In genomic region chr1:66436378-66437135, GRCh38 we compare ENCODE assay signal across 8 cellular contexts.
DNase-seq lines count a peak whose midpoint lies in the region; ATAC-seq and TF ChIP-seq lines count a peak whose summit lies in the region.

No MANE protein-coding gene starts in this region.

- no peak for TF ChIP-seq POLR2A in body of pancreas (IDR thresholded peaks at IDR 0.05)

- H3K36me3 ChIP-seq in aorta (ENCODE audit: control insufficient read depth in 1 of 2, insufficient read depth in 2 of 2, low read length in 1 of 2) (no peaks in the 10 kb centered on the region), body of pancreas (replicated peaks in 1 of 2; ENCODE audit: insufficient read depth in 1 of 2, low read depth in 2 of 2) (no peaks in the 10 kb centered on the region)

- peaks cover 9% of the 10 kb centered on the region for H3K9me3 Mint-ChIP-seq in activated B cell treated with CpG ODN at 0.5 μM for 24 hours

- H3K4me3 Mint-ChIP-seq in activated B cell treated with CpG ODN at 0.5 μM for 24 hours: no peak overlapping the region

- H3K27me3 ChIP-seq in aorta (ENCODE audit: control insufficient read depth in 1 of 2, insufficient read depth in 2 of 2, low read length in 1 of 2) (no peaks in the 10 kb centered on the region), body of pancreas (no peaks in the 10 kb centered on the region)

- H3K27ac Mint-ChIP-seq in activated B cell treated with CpG ODN at 0.5 μM for 24 hours: peak overlapping the region; percentile 63

- no peaks in the 10 kb centered on the region for H3K27me3 Mint-ChIP-seq in activated B cell treated with CpG ODN at 0.5 μM for 24 hours

- peak; percentile 53 for ATAC-seq in GM21447 (IDR thresholded peaks at IDR 0.05; ENCODE audit: unreplicated experiment)
- peak; percentile 38 for ATAC-seq in HG03571 (IDR thresholded peaks at IDR 0.05; ENCODE audit: unreplicated experiment)
- ATAC-seq in activated B cell treated with CpG ODN at 0.5 μM for 24 hours (ENCODE audit: low read depth): peak; percentile 65
- ATAC-seq in esophagus mucosa: peak; percentile 97
- no peak for ATAC-seq in aorta (ENCODE audit: low FRiP score)
- ATAC-seq in body of pancreas: no peak

- no peak overlapping the region for H3K27ac ChIP-seq in aorta (ENCODE audit: low read depth in 1 of 2, low read length in 2 of 2)
- no peak overlapping the region for H3K27ac ChIP-seq in body of pancreas

- POLR2A ChIA-PET in activated B cell treated with CpG ODN at 0.5 μM for 24 hours (lab: Charles Lee): interaction anchor here (0.6 to 3.2 kb wide), 19 partner anchors 22 to 614 kb away, joined by 3 to 19 read pairs (median 4); no protein-coding TSS in a partner anchor

- H3K4me1 Mint-ChIP-seq in activated B cell treated with CpG ODN at 0.5 μM for 24 hours: peaks cover 38% of the 10 kb centered on the region

- TF ChIP-seq CTCF in activated B cell treated with CpG ODN at 0.5 μM for 24 hours (IDR thresholded peaks at IDR 0.05) (no peak), body of pancreas (IDR thresholded peaks at IDR 0.05) (no peak)

- peak; percentile 24 for DNase-seq in GDM1 (lab: John Stamatoyannopoulos, UW)
- no peak for DNase-seq in activated B cell treated with CpG ODN at 0.5 μM for 24 hours
- peak; percentile 74 for DNase-seq in stimulated activated CD4-positive, alpha-beta T cell treated with anti-CD3 and anti-CD28 coated beads, Interleukin-4, amount 100 ng/mL, for 24 hours
- no peak for DNase-seq in aorta
- DNase-seq in body of pancreas: no peak

- WGBS in aorta, 2 donors: 88% methylated on average over 4 of the region's 4 CpGs
- 58 to 62% methylated on average over 4 of the region's 4 CpGs for WGBS in body of pancreas, 2 donors

- H3K36me3 Mint-ChIP-seq in activated B cell treated with CpG ODN at 0.5 μM for 24 hours (ENCODE audit: low read depth): peaks cover 1% of the 10 kb centered on the region

- intact Hi-C loops in activated B cell treated with CpG ODN at 0.5 μM for 24 hours (cut with micrococcal nuclease) (loop anchor here (1.0 to 10.0 kb wide), 3 partner anchors 9 to 488 kb away; partner anchors contain the start of genes DNAI4 and MIER1), aorta (cut with DNase I) (no loop called here), body of pancreas (cut with DNase I) (no loop called here)

- H3K4me3 ChIP-seq in aorta (ENCODE audit: low read length in 2 of 2) (no peak overlapping the region), body of pancreas (no peak overlapping the region)

- H3K4me1 ChIP-seq in aorta (ENCODE audit: control insufficient read depth in 1 of 2, insufficient read depth in 2 of 2, low read length in 2 of 2) (no peaks in the 10 kb centered on the region), body of pancreas (no peaks in the 10 kb centered on the region)

- CTCF ChIA-PET in activated B cell treated with CpG ODN at 0.5 μM for 24 hours (lab: Charles Lee): interaction anchor here (0.8 to 3.1 kb wide), 26 partner anchors 10 to 194 kb away, joined by 3 to 32 read pairs (median 4); no protein-coding TSS in a partner anchor

- H3K9me3 ChIP-seq in aorta (ENCODE audit: control insufficient read depth, low read length) (peaks cover 2% of the 10 kb centered on the region), body of pancreas (no peaks in the 10 kb centered on the region)

Comparison
In these comparisons a context has a peak if more than half of its experiments do, and no peak if none do; other contexts are left out.
1. DNase-seq: peak in GDM1 (single experiment) and stimulated activated CD4-positive, alpha-beta T cell treated with anti-CD3 and anti-CD28 coated beads, Interleukin-4, amount 100 ng/mL, for 24 hours (single experiment); none in activated B cell treated with CpG ODN at 0.5 μM for 24 hours (single experiment), aorta (0 of 2) and body of pancreas (0 of 4).
2. ATAC-seq: peak in GM21447 (single experiment), HG03571 (single experiment), activated B cell treated with CpG ODN at 0.5 μM for 24 hours (single experiment) and esophagus mucosa (single experiment); none in aorta (single experiment) and body of pancreas (single experiment).